ENCODE assay signal across 2 cellular contexts in the genomic region with DNA sequence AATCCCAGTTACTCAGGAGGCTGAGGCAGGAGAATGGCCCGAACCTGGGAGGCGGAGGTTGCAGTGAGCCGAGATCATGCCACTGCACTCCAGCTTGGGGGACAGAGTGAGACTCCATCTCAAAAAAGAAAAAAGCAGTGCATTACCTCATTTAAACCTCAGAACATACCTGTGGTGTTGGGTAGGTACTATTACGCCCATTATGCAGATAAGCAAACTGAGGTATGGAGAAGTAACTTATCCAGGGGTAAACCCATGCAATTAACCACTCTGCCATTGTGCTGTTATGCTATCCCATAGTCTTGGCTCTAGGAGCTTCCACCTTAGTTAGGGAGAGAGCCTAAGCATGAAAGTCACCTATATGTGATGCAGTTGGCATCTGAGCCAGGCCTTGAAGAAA.
TF ChIP-seq lines count a peak whose summit lies in the region.

No MANE protein-coding gene starts in this region.

TF ChIP-seq in K562, 482 proteins besides CTCF, POLR2A, EP300 and RAD21:
- TF ChIP-seq, protein P1, sequence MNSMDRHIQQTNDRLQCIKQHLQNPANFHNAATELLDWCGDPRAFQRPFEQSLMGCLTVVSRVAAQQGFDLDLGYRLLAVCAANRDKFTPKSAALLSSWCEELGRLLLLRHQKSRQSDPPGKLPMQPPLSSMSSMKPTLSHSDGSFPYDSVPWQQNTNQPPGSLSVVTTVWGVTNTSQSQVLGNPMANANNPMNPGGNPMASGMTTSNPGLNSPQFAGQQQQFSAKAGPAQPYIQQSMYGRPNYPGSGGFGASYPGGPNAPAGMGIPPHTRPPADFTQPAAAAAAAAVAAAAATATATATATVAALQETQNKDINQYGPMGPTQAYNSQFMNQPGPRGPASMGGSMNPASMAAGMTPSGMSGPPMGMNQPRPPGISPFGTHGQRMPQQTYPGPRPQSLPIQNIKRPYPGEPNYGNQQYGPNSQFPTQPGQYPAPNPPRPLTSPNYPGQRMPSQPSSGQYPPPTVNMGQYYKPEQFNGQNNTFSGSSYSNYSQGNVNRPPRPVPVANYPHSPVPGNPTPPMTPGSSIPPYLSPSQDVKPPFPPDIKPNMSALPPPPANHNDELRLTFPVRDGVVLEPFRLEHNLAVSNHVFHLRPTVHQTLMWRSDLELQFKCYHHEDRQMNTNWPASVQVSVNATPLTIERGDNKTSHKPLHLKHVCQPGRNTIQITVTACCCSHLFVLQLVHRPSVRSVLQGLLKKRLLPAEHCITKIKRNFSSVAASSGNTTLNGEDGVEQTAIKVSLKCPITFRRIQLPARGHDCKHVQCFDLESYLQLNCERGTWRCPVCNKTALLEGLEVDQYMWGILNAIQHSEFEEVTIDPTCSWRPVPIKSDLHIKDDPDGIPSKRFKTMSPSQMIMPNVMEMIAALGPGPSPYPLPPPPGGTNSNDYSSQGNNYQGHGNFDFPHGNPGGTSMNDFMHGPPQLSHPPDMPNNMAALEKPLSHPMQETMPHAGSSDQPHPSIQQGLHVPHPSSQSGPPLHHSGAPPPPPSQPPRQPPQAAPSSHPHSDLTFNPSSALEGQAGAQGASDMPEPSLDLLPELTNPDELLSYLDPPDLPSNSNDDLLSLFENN (IDR thresholded peaks at IDR 0.05; ENCODE audit: low read depth in 2 of 2, low read length in 2 of 2), result no peak
- peak; percentile 68 for TF ChIP-seq RBM25 (IDR thresholded peaks at IDR 0.05; ENCODE audit: low read depth, low read length, severe bottlenecking)
- TF ChIP-seq, protein P2, sequence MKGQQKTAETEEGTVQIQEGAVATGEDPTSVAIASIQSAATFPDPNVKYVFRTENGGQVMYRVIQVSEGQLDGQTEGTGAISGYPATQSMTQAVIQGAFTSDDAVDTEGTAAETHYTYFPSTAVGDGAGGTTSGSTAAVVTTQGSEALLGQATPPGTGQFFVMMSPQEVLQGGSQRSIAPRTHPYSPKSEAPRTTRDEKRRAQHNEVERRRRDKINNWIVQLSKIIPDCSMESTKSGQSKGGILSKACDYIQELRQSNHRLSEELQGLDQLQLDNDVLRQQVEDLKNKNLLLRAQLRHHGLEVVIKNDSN (CRISPR knock-in tag; IDR thresholded peaks at IDR 0.05), result no peak
- TF ChIP-seq BCOR (IDR thresholded peaks at IDR 0.05), result peak; percentile 56
TF ChIP-seq in K562: peak in this region for 2.

TF ChIP-seq in HepG2, 621 proteins besides CTCF, POLR2A, EP300 and RAD21:
- TF ChIP-seq ZNF629 (CRISPR knock-in tag; conservative IDR thresholded peaks at IDR 0.05) (peak; percentile 45), ZNF205 (CRISPR knock-in tag; IDR thresholded peaks at IDR 0.05) (no peak)
